Comparison of ENCODE assay signal across 2 cellular contexts in the genomic region with DNA sequence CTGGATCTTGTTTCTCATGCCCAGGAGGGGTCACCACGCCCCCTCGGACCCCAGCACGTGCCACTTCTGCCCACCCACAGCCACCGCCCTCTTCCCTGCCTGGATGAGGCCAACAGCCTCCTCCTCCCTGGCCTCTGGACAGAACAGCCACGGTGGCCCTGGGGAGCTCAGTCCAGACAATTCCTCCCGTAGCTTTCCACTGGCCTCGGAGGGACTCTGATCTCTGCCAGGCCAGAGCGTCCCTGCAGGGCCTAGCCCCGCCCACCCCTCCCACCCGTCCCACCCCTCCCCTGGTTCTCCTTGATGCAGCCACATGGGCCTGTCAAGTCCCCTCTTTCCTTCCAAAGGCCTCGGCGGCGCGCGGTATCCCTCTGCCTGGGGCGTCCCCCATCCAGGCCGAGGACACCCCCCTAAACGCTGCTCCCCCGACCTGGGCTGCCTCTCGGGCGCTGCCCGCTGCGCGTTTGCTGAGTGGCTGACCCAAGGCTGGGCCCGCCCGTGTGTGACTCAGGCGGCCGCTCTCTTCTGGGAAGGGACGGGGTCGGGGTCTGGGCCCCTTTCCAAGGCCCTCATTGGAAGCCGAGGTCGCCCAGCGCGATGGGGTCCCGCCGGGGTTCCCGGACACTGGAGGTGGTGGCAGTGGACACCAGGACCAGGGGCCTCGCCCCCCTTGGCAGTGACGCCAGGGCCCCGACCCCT.
A peak's percentile ranks its signal among the peaks of the same experiment; 100 is the strongest.
TF ChIP-seq lines count a peak whose summit lies in the region.

No MANE protein-coding gene starts in this region.

TF ChIP-seq in SK-N-SH, 30 proteins besides CTCF, POLR2A, EP300 and RAD21 (continues in another document):
- peak; percentile 82 for TF ChIP-seq MAX (IDR thresholded peaks at IDR 0.05; ENCODE audit: low read depth)
- TF ChIP-seq YY1 (IDR thresholded peaks at IDR 0.05; ENCODE audit: low read depth): no peak
- TF ChIP-seq, protein P1, sequence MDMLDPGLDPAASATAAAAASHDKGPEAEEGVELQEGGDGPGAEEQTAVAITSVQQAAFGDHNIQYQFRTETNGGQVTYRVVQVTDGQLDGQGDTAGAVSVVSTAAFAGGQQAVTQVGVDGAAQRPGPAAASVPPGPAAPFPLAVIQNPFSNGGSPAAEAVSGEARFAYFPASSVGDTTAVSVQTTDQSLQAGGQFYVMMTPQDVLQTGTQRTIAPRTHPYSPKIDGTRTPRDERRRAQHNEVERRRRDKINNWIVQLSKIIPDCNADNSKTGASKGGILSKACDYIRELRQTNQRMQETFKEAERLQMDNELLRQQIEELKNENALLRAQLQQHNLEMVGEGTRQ (IDR thresholded peaks at IDR 0.05; ENCODE audit: borderline replicate concordance, low read depth, low read length): peak; percentile 63; the same call in 1 of the 2 replicates
- TF ChIP-seq EZH2phosphoT487 (IDR thresholded peaks at IDR 0.05; ENCODE audit: borderline replicate concordance, low read depth): no peak
- TF ChIP-seq, protein P2, sequence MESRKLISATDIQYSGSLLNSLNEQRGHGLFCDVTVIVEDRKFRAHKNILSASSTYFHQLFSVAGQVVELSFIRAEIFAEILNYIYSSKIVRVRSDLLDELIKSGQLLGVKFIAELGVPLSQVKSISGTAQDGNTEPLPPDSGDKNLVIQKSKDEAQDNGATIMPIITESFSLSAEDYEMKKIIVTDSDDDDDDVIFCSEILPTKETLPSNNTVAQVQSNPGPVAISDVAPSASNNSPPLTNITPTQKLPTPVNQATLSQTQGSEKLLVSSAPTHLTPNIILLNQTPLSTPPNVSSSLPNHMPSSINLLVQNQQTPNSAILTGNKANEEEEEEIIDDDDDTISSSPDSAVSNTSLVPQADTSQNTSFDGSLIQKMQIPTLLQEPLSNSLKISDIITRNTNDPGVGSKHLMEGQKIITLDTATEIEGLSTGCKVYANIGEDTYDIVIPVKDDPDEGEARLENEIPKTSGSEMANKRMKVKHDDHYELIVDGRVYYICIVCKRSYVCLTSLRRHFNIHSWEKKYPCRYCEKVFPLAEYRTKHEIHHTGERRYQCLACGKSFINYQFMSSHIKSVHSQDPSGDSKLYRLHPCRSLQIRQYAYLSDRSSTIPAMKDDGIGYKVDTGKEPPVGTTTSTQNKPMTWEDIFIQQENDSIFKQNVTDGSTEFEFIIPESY (IDR thresholded peaks at IDR 0.05; ENCODE audit: borderline replicate concordance, low read depth): no peak
- TF ChIP-seq MEF2A (IDR thresholded peaks at IDR 0.05; ENCODE audit: borderline replicate concordance, low read depth): no peak
- TF ChIP-seq, protein P3, sequence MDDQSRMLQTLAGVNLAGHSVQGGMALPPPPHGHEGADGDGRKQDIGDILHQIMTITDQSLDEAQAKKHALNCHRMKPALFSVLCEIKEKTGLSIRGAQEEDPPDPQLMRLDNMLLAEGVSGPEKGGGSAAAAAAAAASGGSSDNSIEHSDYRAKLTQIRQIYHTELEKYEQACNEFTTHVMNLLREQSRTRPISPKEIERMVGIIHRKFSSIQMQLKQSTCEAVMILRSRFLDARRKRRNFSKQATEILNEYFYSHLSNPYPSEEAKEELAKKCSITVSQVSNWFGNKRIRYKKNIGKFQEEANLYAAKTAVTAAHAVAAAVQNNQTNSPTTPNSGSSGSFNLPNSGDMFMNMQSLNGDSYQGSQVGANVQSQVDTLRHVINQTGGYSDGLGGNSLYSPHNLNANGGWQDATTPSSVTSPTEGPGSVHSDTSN (IDR thresholded peaks at IDR 0.05): 0 out of 2 replicates have a peak, but pooled peaks have one; percentile 1
- TF ChIP-seq TAF1 (IDR thresholded peaks at IDR 0.05; ENCODE audit: borderline replicate concordance, low read depth, low read length): 0 out of 2 replicates have a peak, but pooled peaks have one; percentile 23
- no peak for TF ChIP-seq CHD2 (IDR thresholded peaks at IDR 0.05; ENCODE audit: low read length, partially characterized antibody)
- no peak for TF ChIP-seq REST (IDR thresholded peaks at IDR 0.05; ENCODE audit: low read depth, low read length)
- TF ChIP-seq NFIC (IDR thresholded peaks at IDR 0.05; ENCODE audit: borderline replicate concordance): no peak; the same call in 1 of the 2 replicates
- TF ChIP-seq RCOR1 (IDR thresholded peaks at IDR 0.05; ENCODE audit: low read length): peak; percentile 18; the same call in 1 of the 2 replicates
- no peak; the same call in 1 of the 2 replicates for TF ChIP-seq SMC3 (IDR thresholded peaks at IDR 0.05; ENCODE audit: low read depth, low read length)
- TF ChIP-seq TCF12 (IDR thresholded peaks at IDR 0.05): no peak
- TF ChIP-seq JUND (IDR thresholded peaks at IDR 0.05): no peak
- TF ChIP-seq MXI1 (IDR thresholded peaks at IDR 0.05; ENCODE audit: low read depth, low read length): peak; percentile 99
- TF ChIP-seq, protein P4, sequence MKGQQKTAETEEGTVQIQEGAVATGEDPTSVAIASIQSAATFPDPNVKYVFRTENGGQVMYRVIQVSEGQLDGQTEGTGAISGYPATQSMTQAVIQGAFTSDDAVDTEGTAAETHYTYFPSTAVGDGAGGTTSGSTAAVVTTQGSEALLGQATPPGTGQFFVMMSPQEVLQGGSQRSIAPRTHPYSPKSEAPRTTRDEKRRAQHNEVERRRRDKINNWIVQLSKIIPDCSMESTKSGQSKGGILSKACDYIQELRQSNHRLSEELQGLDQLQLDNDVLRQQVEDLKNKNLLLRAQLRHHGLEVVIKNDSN (IDR thresholded peaks at IDR 0.05; ENCODE audit: borderline replicate concordance, low read depth): peak; percentile 74; the same call in 1 of the 2 replicates
- no peak for TF ChIP-seq FOXJ3 (CRISPR knock-in tag; IDR thresholded peaks at IDR 0.05)
- no peak for TF ChIP-seq ELF1 (IDR thresholded peaks at IDR 0.05)
- no peak for TF ChIP-seq FOXM1 (IDR thresholded peaks at IDR 0.05; ENCODE audit: low read depth)

TF ChIP-seq in HepG2, 621 proteins besides CTCF, POLR2A, EP300 and RAD21 (continues in another document):
- 0 out of 2 replicates have a peak, but pooled peaks have one; percentile 24 for TF ChIP-seq PCBP1 (IDR thresholded peaks at IDR 0.05; ENCODE audit: borderline replicate concordance, low read depth, low read length)
- TF ChIP-seq ZNF225 (CRISPR knock-in tag; IDR thresholded peaks at IDR 0.05): no peak
- TF ChIP-seq NR1H2 (CRISPR knock-in tag; IDR thresholded peaks at IDR 0.05; ENCODE audit: borderline replicate concordance, low read depth): no peak
- no peak for TF ChIP-seq HMG20A (CRISPR knock-in tag; IDR thresholded peaks at IDR 0.05; ENCODE audit: borderline replicate concordance)
- no peak for TF ChIP-seq ZNF3 (CRISPR knock-in tag; IDR thresholded peaks at IDR 0.05)
- TF ChIP-seq TBX3 (IDR thresholded peaks at IDR 0.05; ENCODE audit: borderline replicate concordance): no peak
- TF ChIP-seq NKX3-1 (CRISPR knock-in tag; IDR thresholded peaks at IDR 0.05): no peak
- no peak for TF ChIP-seq SALL2 (CRISPR knock-in tag; IDR thresholded peaks at IDR 0.05)
- TF ChIP-seq ZSCAN29 (CRISPR knock-in tag; conservative IDR thresholded peaks at IDR 0.05): no peak
- no peak for TF ChIP-seq ZNF720 (CRISPR knock-in tag; IDR thresholded peaks at IDR 0.05)
- no peak for TF ChIP-seq TMF1 (CRISPR knock-in tag; IDR thresholded peaks at IDR 0.05; ENCODE audit: low read depth)
- TF ChIP-seq BRCA1 (CRISPR knock-in tag; IDR thresholded peaks at IDR 0.05): no peak
- no peak for TF ChIP-seq MAFG (CRISPR knock-in tag; IDR thresholded peaks at IDR 0.05)
- TF ChIP-seq ZNF503 (CRISPR knock-in tag; IDR thresholded peaks at IDR 0.05): no peak
- no peak for TF ChIP-seq KAT8 (CRISPR knock-in tag; IDR thresholded peaks at IDR 0.05)
- TF ChIP-seq SPEN (CRISPR knock-in tag; IDR thresholded peaks at IDR 0.05; ENCODE audit: low read depth): no peak; the same call in 1 of the 2 replicates
- no peak for TF ChIP-seq TARDBP (CRISPR knock-in tag; IDR thresholded peaks at IDR 0.05)
- TF ChIP-seq ZNF740 (CRISPR knock-in tag; IDR thresholded peaks at IDR 0.05): no peak
- no peak for TF ChIP-seq ZNF7 (CRISPR knock-in tag; IDR thresholded peaks at IDR 0.05)
- TF ChIP-seq SMARCE1 (IDR thresholded peaks at IDR 0.05; ENCODE audit: borderline replicate concordance): no peak
- no peak for TF ChIP-seq KMT2B (CRISPR knock-in tag; IDR thresholded peaks at IDR 0.05)
- TF ChIP-seq HNRNPL (IDR thresholded peaks at IDR 0.05; ENCODE audit: low read depth, low read length): peak; percentile 97
- TF ChIP-seq SRSF4 (IDR thresholded peaks at IDR 0.05; ENCODE audit: low read depth, low read length, poor library complexity, severe bottlenecking): no peak
- no peak for TF ChIP-seq FOXK1 (CRISPR knock-in tag; IDR thresholded peaks at IDR 0.05; ENCODE audit: borderline replicate concordance, low read depth)
- TF ChIP-seq FOSL2 (CRISPR knock-in tag; IDR thresholded peaks at IDR 0.05): no peak; the same call in 1 of the 2 replicates
- TF ChIP-seq ZNF510 (CRISPR knock-in tag; IDR thresholded peaks at IDR 0.05; ENCODE audit: low read depth): no peak
- no peak for TF ChIP-seq RBM22 (optimal IDR thresholded peaks at IDR 0.05; ENCODE audit: low read length)
- TF ChIP-seq TEAD3 (CRISPR knock-in tag; optimal IDR thresholded peaks at IDR 0.05; ENCODE audit: borderline replicate concordance): no peak
- no peak; the same call in 1 of the 2 replicates for TF ChIP-seq ZNF230 (CRISPR knock-in tag; IDR thresholded peaks at IDR 0.05)
- peak; percentile 35; the same call in 1 of the 2 replicates for TF ChIP-seq ZNF670 (CRISPR knock-in tag; IDR thresholded peaks at IDR 0.05; ENCODE audit: borderline replicate concordance)
- TF ChIP-seq NFE2 (CRISPR knock-in tag; IDR thresholded peaks at IDR 0.05): no peak
- no peak for TF ChIP-seq FOXP1 (IDR thresholded peaks at IDR 0.05)
- no peak for TF ChIP-seq FOXP1 (CRISPR knock-in tag; IDR thresholded peaks at IDR 0.05)
- TF ChIP-seq, protein P5, sequence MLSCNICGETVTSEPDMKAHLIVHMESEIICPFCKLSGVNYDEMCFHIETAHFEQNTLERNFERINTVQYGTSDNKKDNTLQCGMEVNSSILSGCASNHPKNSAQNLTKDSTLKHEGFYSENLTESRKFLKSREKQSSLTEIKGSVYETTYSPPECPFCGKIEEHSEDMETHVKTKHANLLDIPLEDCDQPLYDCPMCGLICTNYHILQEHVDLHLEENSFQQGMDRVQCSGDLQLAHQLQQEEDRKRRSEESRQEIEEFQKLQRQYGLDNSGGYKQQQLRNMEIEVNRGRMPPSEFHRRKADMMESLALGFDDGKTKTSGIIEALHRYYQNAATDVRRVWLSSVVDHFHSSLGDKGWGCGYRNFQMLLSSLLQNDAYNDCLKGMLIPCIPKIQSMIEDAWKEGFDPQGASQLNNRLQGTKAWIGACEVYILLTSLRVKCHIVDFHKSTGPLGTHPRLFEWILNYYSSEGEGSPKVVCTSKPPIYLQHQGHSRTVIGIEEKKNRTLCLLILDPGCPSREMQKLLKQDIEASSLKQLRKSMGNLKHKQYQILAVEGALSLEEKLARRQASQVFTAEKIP (CRISPR knock-in tag; IDR thresholded peaks at IDR 0.05; ENCODE audit: borderline replicate concordance): no peak
- no peak; the same call in 1 of the 2 replicates for TF ChIP-seq YEATS2 (CRISPR knock-in tag; IDR thresholded peaks at IDR 0.05; ENCODE audit: borderline replicate concordance)
- no peak for TF ChIP-seq ATAD3A (CRISPR knock-in tag; IDR thresholded peaks at IDR 0.05)
- no peak for TF ChIP-seq ZKSCAN1 (IDR thresholded peaks at IDR 0.05; ENCODE audit: low read length)
- peak; percentile 99 for TF ChIP-seq ZNF770 (CRISPR knock-in tag; IDR thresholded peaks at IDR 0.05)
- TF ChIP-seq JARID2 (CRISPR knock-in tag; IDR thresholded peaks at IDR 0.05; ENCODE audit: insufficient replicate concordance): no peak
- TF ChIP-seq ZNF652 (CRISPR knock-in tag; IDR thresholded peaks at IDR 0.05; ENCODE audit: borderline replicate concordance, low read depth): no peak
- TF ChIP-seq ZFP36 (IDR thresholded peaks at IDR 0.05; ENCODE audit: borderline replicate concordance, low read depth, low read length, partially characterized antibody): no peak
- no peak for TF ChIP-seq NCOA5 (CRISPR knock-in tag; IDR thresholded peaks at IDR 0.05)
- TF ChIP-seq ZBTB38 (CRISPR knock-in tag; IDR thresholded peaks at IDR 0.05): no peak; the same call in none of the 2 replicates
- no peak for TF ChIP-seq ZNF546 (CRISPR knock-in tag; conservative IDR thresholded peaks at IDR 0.05)
- TF ChIP-seq TCF12 (IDR thresholded peaks at IDR 0.05): no peak
- TF ChIP-seq TCF12 (CRISPR knock-in tag; IDR thresholded peaks at IDR 0.05): no peak
- no peak for TF ChIP-seq CBX5 (CRISPR knock-in tag; IDR thresholded peaks at IDR 0.05; ENCODE audit: borderline replicate concordance)
- no peak; the same call in 1 of the 2 replicates for TF ChIP-seq SRY (CRISPR knock-in tag; IDR thresholded peaks at IDR 0.05)
